9 cellular contexts compared by ENCODE assay signal in genomic region chr7:115676080-115676479, GRCh38.
DNase-seq lines count a peak whose midpoint lies in the region; ATAC-seq lines count a peak whose summit lies in the region.
"Had no signal": no experiment of that assay in that cellular context is flagged by ENCODE, and none has a peak within 500 bp of the region (broad histone marks: within the 10 kb centered on the region; RNA-seq: fewer than 3 reads in every experiment).

No MANE protein-coding gene starts in this region.

- H3K27me3 Mint-ChIP-seq in natural killer cell treated with Interleukin-12 subunit alpha and Interleukin-12 subunit beta and Interleukin-15 and Interleukin-18, amount 100 ng/mL, for 72 hours, result no peaks in the 10 kb centered on the region

- H3K9me3 Mint-ChIP-seq in natural killer cell treated with Interleukin-12 subunit alpha and Interleukin-12 subunit beta and Interleukin-15 and Interleukin-18, amount 100 ng/mL, for 72 hours, result no peaks in the 10 kb centered on the region

- intact Hi-C loops in posterior vena cava (cut with DNase I), result no loop called here

- H3K27me3 ChIP-seq in stomach smooth muscle (ENCODE audit: control insufficient read depth in 1 of 2, insufficient read depth in 2 of 2, low read length in 2 of 2), result no peaks in the 10 kb centered on the region

- no peaks in the 10 kb centered on the region for H3K36me3 Mint-ChIP-seq in natural killer cell treated with Interleukin-12 subunit alpha and Interleukin-12 subunit beta and Interleukin-15 and Interleukin-18, amount 100 ng/mL, for 72 hours

- no peak overlapping the region for H3K27ac ChIP-seq in stomach smooth muscle (ENCODE audit: low read length)

- H3K36me3 ChIP-seq in stomach smooth muscle (ENCODE audit: control insufficient read depth in 2 of 2, insufficient read depth in 2 of 2, low read length in 2 of 2), result no peaks in the 10 kb centered on the region

- no peak overlapping the region for H3K4me3 Mint-ChIP-seq in natural killer cell treated with Interleukin-12 subunit alpha and Interleukin-12 subunit beta and Interleukin-15 and Interleukin-18, amount 100 ng/mL, for 72 hours

- ATAC-seq in natural killer cell treated with Interleukin-12 subunit alpha and Interleukin-12 subunit beta and Interleukin-15 and Interleukin-18, amount 100 ng/mL, for 72 hours, result no peak

- DNase-seq in NCI-H1417 (lab: John Stamatoyannopoulos, UW) (peak; percentile 38 to 75 (median 59)), NCI-H1417 treated with DMSO at 0.1 percent for 48 hours (lab: John Stamatoyannopoulos, UW) (no peak), OCI-M1 (lab: John Stamatoyannopoulos, UW) (peak; percentile 46), glomerular visceral epithelial cell (ENCODE audit: extremely low spot score) (peak; percentile 4), iPS-NIHi7 (ENCODE audit: extremely low spot score) (no peak), posterior vena cava (ENCODE audit: low spot score) (no peak)
- DNase-seq in natural killer cell treated with Interleukin-12 subunit alpha and Interleukin-12 subunit beta and Interleukin-15 and Interleukin-18, amount 100 ng/mL, for 72 hours (ENCODE audit: low spot score), result no peak
- DNase-seq: AML-193 had no signal

- peak overlapping the region; percentile 49 to 57 for H3K4me3 ChIP-seq in stomach smooth muscle (ENCODE audit: low read length in 2 of 2)

- H3K9ac ChIP-seq in stomach smooth muscle (ENCODE audit: low read length in 2 of 2), result peak overlapping the region in 1 of 2 donors; percentile 18

- no peaks in the 10 kb centered on the region for H3K4me1 ChIP-seq in stomach smooth muscle (ENCODE audit: control insufficient read depth, insufficient read depth, low read length)

- H3K27ac Mint-ChIP-seq in natural killer cell treated with Interleukin-12 subunit alpha and Interleukin-12 subunit beta and Interleukin-15 and Interleukin-18, amount 100 ng/mL, for 72 hours, result no peak overlapping the region

- H3K4me1 Mint-ChIP-seq in natural killer cell treated with Interleukin-12 subunit alpha and Interleukin-12 subunit beta and Interleukin-15 and Interleukin-18, amount 100 ng/mL, for 72 hours (ENCODE audit: low read depth in 2 of 2), result no peaks in the 10 kb centered on the region

- H3K9me3 ChIP-seq in stomach smooth muscle (ENCODE audit: control insufficient read depth in 2 of 2, low read length in 2 of 2), result no peaks in the 10 kb centered on the region

Comparison
In these comparisons a context has a peak if more than half of its experiments do, and no peak if none do; other contexts are left out.
1. DNase-seq: peak in NCI-H1417 (3 of 3), OCI-M1 (single experiment) and glomerular visceral epithelial cell (single experiment); none in NCI-H1417 treated with DMSO at 0.1 percent for 48 hours (single experiment), iPS-NIHi7 (single experiment), posterior vena cava (single experiment) and natural killer cell treated with Interleukin-12 subunit alpha and Interleukin-12 subunit beta and Interleukin-15 and Interleukin-18, amount 100 ng/mL, for 72 hours (single experiment).